Comparison of ENCODE assay signal across 18 cellular contexts in the genomic region with DNA sequence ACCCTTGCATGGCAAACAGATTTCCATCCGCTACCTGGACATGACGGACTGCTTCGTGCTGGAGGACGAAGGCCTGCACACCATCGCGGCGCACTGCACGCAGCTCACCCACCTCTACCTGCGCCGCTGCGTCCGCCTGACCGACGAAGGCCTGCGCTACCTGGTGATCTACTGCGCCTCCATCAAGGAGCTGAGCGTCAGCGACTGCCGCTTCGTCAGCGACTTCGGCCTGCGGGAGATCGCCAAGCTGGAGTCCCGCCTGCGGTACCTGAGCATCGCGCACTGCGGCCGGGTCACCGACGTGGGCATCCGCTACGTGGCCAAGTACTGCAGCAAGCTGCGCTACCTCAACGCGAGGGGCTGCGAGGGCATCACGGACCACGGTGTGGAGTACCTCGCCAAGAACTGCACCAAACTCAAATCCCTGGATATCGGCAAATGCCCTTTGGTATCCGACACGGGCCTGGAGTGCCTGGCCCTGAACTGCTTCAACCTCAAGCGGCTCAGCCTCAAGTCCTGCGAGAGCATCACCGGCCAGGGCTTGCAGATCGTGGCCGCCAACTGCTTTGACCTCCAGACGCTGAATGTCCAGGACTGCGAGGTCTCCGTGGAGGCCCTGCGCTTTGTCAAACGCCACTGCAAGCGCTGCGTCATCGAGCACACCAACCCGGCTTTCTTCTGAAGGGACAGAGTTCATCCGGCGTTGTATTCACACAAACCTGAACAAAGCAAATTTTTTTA.
"Had no signal": no experiment of that assay in that cellular context is flagged by ENCODE, and none has a peak within 500 bp of the region (broad histone marks: within the 10 kb centered on the region; RNA-seq: fewer than 3 reads in every experiment).

No MANE protein-coding gene starts in this region.

- ATAC-seq: left colon; naive thymus-derived CD4-positive, alpha-beta T cell had no signal

- H3K36me3 Mint-ChIP-seq: naive thymus-derived CD4-positive, alpha-beta T cell had no signal

- H3K27me3 Mint-ChIP-seq: naive thymus-derived CD4-positive, alpha-beta T cell had no signal

- H3K27ac Mint-ChIP-seq: endodermal cell; naive thymus-derived CD4-positive, alpha-beta T cell; nephron progenitor cell had no signal

- H2AFZ ChIP-seq: hepatocyte had no signal

- H3K9me3 Mint-ChIP-seq: endodermal cell, nephron progenitor cell had no signal

- H3K4me3 Mint-ChIP-seq: endodermal cell; naive thymus-derived CD4-positive, alpha-beta T cell; nephron progenitor cell had no signal

- FAIRE-seq: kidney had no signal

- H3K27me3 ChIP-seq: hepatocyte, neutrophil, sigmoid colon, suprapubic skin, thyroid gland, upper lobe of left lung had no signal

- H3K4me1 ChIP-seq: sigmoid colon, suprapubic skin had no signal

- DNase-seq: effector CD4-positive, alpha-beta T cell; endodermal cell; foreskin melanocyte; head of caudate nucleus; kidney; left colon; naive thymus-derived CD4-positive, alpha-beta T cell; nephron progenitor cell; sigmoid colon; stimulated activated CD4-positive, alpha-beta T cell treated with anti-CD3 and anti-CD28 coated beads, Interleukin-12 subunit alpha, Interleukin-12 subunit beta, amount 100 ng/mL, for 4 hours; stimulated activated naive CD4-positive, alpha-beta T cell; thyroid gland had no signal

- H3K79me2 ChIP-seq: hepatocyte had no signal

- H3K4me3 ChIP-seq: coronary artery, hepatocyte, sigmoid colon, skin epidermis, suprapubic skin, thyroid gland, upper lobe of left lung had no signal

- H3K36me3 ChIP-seq: neutrophil, thyroid gland had no signal

- H3K4me2 ChIP-seq: hepatocyte had no signal

- H3K27ac ChIP-seq: coronary artery, hepatocyte, neutrophil, sigmoid colon, skin epidermis, suprapubic skin, thyroid gland, upper lobe of left lung had no signal

- H3K9me3 ChIP-seq: neutrophil, sigmoid colon, suprapubic skin, thyroid gland had no signal

- H3K4me1 Mint-ChIP-seq: naive thymus-derived CD4-positive, alpha-beta T cell had no signal
